1 cellular context compared by ENCODE assay signal in genomic region chr1:200444478-200444877, GRCh38.
TF ChIP-seq lines count a peak whose summit lies in the region.

No MANE protein-coding gene starts in this region.

TF ChIP-seq in IMR-90, 13 proteins besides CTCF, POLR2A, EP300 and RAD21:
- TF ChIP-seq ELK1 (IDR thresholded peaks at IDR 0.05; ENCODE audit: borderline replicate concordance, low read depth, low read length) (no peak), MAFK (IDR thresholded peaks at IDR 0.05; ENCODE audit: low read depth, low read length) (no peak), RFX5 (IDR thresholded peaks at IDR 0.05; ENCODE audit: low read depth, low read length) (no peak), RCOR1 (IDR thresholded peaks at IDR 0.05; ENCODE audit: insufficient replicate concordance, low read length) (no peak), MAZ (IDR thresholded peaks at IDR 0.05; ENCODE audit: borderline replicate concordance, low read depth, low read length) (no peak)
